1 cellular context compared by ENCODE assay signal in the genomic region with DNA sequence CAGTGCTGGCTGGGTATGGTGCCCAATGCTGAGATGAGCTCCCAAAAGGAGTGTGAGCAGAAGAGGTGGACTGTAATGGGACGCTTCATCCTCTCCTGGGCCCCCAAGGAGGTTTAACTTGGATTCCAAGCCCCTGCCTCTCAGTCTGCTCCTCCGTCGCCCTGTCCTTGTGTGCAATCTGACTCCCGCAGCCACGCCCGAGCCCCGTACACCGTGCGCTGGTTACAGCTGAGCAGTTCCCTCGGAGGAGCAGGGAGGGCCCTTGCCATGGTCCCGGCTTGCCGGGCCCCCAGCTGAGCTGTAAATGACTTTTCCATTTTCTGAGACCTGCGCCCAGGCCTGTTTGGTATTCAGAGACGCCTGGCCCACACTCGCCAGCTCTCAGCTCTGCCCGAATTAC.
TF ChIP-seq lines count a peak whose summit lies in the region.

No MANE protein-coding gene starts in this region.

TF ChIP-seq in H1, 55 proteins besides CTCF, POLR2A, EP300 and RAD21:
- no peak for TF ChIP-seq GTF2F1 (IDR thresholded peaks at IDR 0.05; ENCODE audit: borderline replicate concordance, low read depth, low read length)
- no peak for TF ChIP-seq HDAC6 (IDR thresholded peaks at IDR 0.05; ENCODE audit: low read depth, low read length)
- no peak for TF ChIP-seq NANOG (IDR thresholded peaks at IDR 0.05; ENCODE audit: insufficient read depth, low read depth, low read length, poor library complexity, severe bottlenecking)
- TF ChIP-seq GABPA (IDR thresholded peaks at IDR 0.05; ENCODE audit: borderline replicate concordance, insufficient read depth, low read length), result no peak
- no peak for TF ChIP-seq HDAC2 (IDR thresholded peaks at IDR 0.05; ENCODE audit: borderline replicate concordance in 1 of 2, low read depth in 2 of 2, low read length in 2 of 2)
- no peak for TF ChIP-seq KDM5A (IDR thresholded peaks at IDR 0.05; ENCODE audit: low read length)
- TF ChIP-seq TAF1 (IDR thresholded peaks at IDR 0.05; ENCODE audit: low read depth, low read length), result no peak
- TF ChIP-seq, protein P1, sequence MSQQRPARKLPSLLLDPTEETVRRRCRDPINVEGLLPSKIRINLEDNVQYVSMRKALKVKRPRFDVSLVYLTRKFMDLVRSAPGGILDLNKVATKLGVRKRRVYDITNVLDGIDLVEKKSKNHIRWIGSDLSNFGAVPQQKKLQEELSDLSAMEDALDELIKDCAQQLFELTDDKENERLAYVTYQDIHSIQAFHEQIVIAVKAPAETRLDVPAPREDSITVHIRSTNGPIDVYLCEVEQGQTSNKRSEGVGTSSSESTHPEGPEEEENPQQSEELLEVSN (IDR thresholded peaks at IDR 0.05), result no peak
- no peak for TF ChIP-seq EZH2 (IDR thresholded peaks at IDR 0.05; ENCODE audit: low read depth, low read length, severe bottlenecking)
- TF ChIP-seq BCL11A (IDR thresholded peaks at IDR 0.05; ENCODE audit: low read depth in 2 of 2, low read length in 2 of 2), result no peak
- no peak for TF ChIP-seq SIN3A (conservative IDR thresholded peaks at IDR 0.05 in 1 of 2, IDR thresholded peaks at IDR 0.05 in 1 of 2; ENCODE audit: low read depth in 1 of 2, low read length in 2 of 2)
- TF ChIP-seq SP2 (IDR thresholded peaks at IDR 0.05; ENCODE audit: low read length), result no peak
- TF ChIP-seq RBBP5 (IDR thresholded peaks at IDR 0.05; ENCODE audit: borderline replicate concordance, low read depth, low read length), result no peak
- TF ChIP-seq CBX8 (IDR thresholded peaks at IDR 0.05; ENCODE audit: borderline replicate concordance, low read depth, low read length), result no peak
- TF ChIP-seq USF2 (IDR thresholded peaks at IDR 0.05; ENCODE audit: low read length), result no peak
- no peak for TF ChIP-seq FOSL1 (IDR thresholded peaks at IDR 0.05; ENCODE audit: insufficient read depth, low read depth, low read length)
- TF ChIP-seq SP1 (IDR thresholded peaks at IDR 0.05; ENCODE audit: low read depth, low read length), result no peak
- TF ChIP-seq EGR1 (IDR thresholded peaks at IDR 0.05; ENCODE audit: borderline replicate concordance, low read depth, low read length), result no peak
- TF ChIP-seq, protein P2, sequence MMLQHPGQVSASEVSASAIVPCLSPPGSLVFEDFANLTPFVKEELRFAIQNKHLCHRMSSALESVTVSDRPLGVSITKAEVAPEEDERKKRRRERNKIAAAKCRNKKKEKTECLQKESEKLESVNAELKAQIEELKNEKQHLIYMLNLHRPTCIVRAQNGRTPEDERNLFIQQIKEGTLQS (IDR thresholded peaks at IDR 0.05; ENCODE audit: insufficient read depth, low read depth, low read length), result no peak
- no peak for TF ChIP-seq ATF2 (IDR thresholded peaks at IDR 0.05; ENCODE audit: low read length)
TF ChIP-seq in H1: peak in this region for 0.
